Comparison of ENCODE assay signal across 11 cellular contexts in genomic region chr6:133854633-133855598, GRCh38. TPM values are rescaled to one million over a fixed set of nuclear protein-coding genes. Genes with fewer than 3 reads are reported as not detected.
DNase-seq lines count a peak whose midpoint lies in the region; TF ChIP-seq lines count a peak whose summit lies in the region.
"Had no signal": no experiment of that assay in that cellular context is flagged by ENCODE, and none has a peak within 500 bp of the region (broad histone marks: within the 10 kb centered on the region; RNA-seq: fewer than 3 reads in every experiment).

No MANE protein-coding gene starts in this region.

- H3K4me3 Mint-ChIP-seq in Caco-2 (ENCODE audit: unreplicated experiment) = peak overlapping the region; percentile 44

- H3K27ac Mint-ChIP-seq in Caco-2 (ENCODE audit: unreplicated experiment) = no peak overlapping the region

- no peaks in the 10 kb centered on the region for H3K36me3 Mint-ChIP-seq in Caco-2 (ENCODE audit: insufficient read depth, unreplicated experiment)

- TF ChIP-seq CTCF in Caco-2 (IDR thresholded peaks at IDR 0.05; ENCODE audit: insufficient read depth in 1 of 2, low read depth in 1 of 2, low read length in 1 of 2, severe bottlenecking in 1 of 2, unreplicated experiment in 1 of 2) = peak in 1 of 2 experiments; percentile 46

- H3K27me3 Mint-ChIP-seq in Caco-2 (ENCODE audit: insufficient read depth, unreplicated experiment) = peaks cover 16% of the 10 kb centered on the region

- intact Hi-C loops in Caco-2 (cut with micrococcal nuclease; ENCODE audit: unreplicated experiment) = loop anchor here (1.0 kb wide), 1 partner anchor 61 kb away; no protein-coding TSS in a partner anchor

- H3K4me3 ChIP-seq in Caco-2 (ENCODE audit: low read depth, low read length) (0 out of 2 replicates have a peak overlapping the region, but pooled peaks have one; percentile 23), HUES64 (ENCODE audit: low read length) (peak overlapping the region; percentile 69), ectodermal cell (ENCODE audit: insufficient read depth, low read depth, low read length) (peak overlapping the region; percentile 32), muscle layer of duodenum (ENCODE audit: low read depth in 1 of 2, low read length in 2 of 2) (peak overlapping the region; percentile 11 to 34)

- peak; percentile 56 to 61 for DNase-seq in Caco-2
- DNase-seq in NCI-H1436 treated with DMSO at 0.1 percent for 48 hours (lab: John Stamatoyannopoulos, UW) = no peak
- no peak for DNase-seq in NCI-H510A (lab: John Stamatoyannopoulos, UW)
- DNase-seq in COLO829 (ENCODE audit: low spot score) = no peak
- DNase-seq in T-helper 2 cell = no peak
- DNase-seq: activated CD8-positive, alpha-beta memory T cell treated with anti-CD3 and anti-CD28 coated beads, Interleukin-2, amount 50 U/mL, for 4 hours had no signal

- POLR2A ChIA-PET in Caco-2 (lab: Charles Lee) = no interaction called here

- no TSS peak for BruUV-seq in Caco-2 (replicated peaks; lab: Mats Ljungman, UMichigan)

- no peaks in the 10 kb centered on the region for H3K36me3 ChIP-seq in Caco-2 (ENCODE audit: control insufficient read depth, insufficient read depth, low read length)
- no peaks in the 10 kb centered on the region for H3K36me3 ChIP-seq in HUES64 (ENCODE audit: insufficient read depth, low read length)
- no peaks in the 10 kb centered on the region for H3K36me3 ChIP-seq in ectodermal cell (ENCODE audit: control insufficient read depth, insufficient read depth, low read length)
- no peaks in the 10 kb centered on the region for H3K36me3 ChIP-seq in muscle layer of duodenum (ENCODE audit: control insufficient read depth in 1 of 2, insufficient read depth in 2 of 2, low read length in 2 of 2)

- no peaks in the 10 kb centered on the region for H3K9me3 ChIP-seq in Caco-2
- peaks cover 3% of the 10 kb centered on the region; the same call in 1 of the 2 replicates for H3K9me3 ChIP-seq in HUES64 (ENCODE audit: insufficient read depth, low read depth, low read length)
- H3K9me3 ChIP-seq in ectodermal cell (ENCODE audit: control insufficient read depth, low read length) = no peaks in the 10 kb centered on the region
- peaks cover 0 to 5% of the 10 kb centered on the region in 2 donors for H3K9me3 ChIP-seq in muscle layer of duodenum (ENCODE audit: control insufficient read depth in 1 of 2, low read length in 2 of 2)

- no peaks in the 10 kb centered on the region for H3K9me3 Mint-ChIP-seq in Caco-2 (ENCODE audit: unreplicated experiment)

- H3K27ac ChIP-seq in HUES64 (ENCODE audit: low read depth, low read length) (no peak overlapping the region), ectodermal cell (ENCODE audit: insufficient read depth, low read depth, low read length, poor library complexity, severe bottlenecking) (no peak overlapping the region), muscle layer of duodenum (ENCODE audit: low read length) (no peak overlapping the region)
- H3K27ac ChIP-seq: HL-60 had no signal

- CTCF ChIA-PET in Caco-2 (lab: Charles Lee) = interaction anchor here (1.3 to 1.9 kb wide), 2 partner anchors 62 to 285 kb away, joined by 3 to 5 read pairs; no protein-coding TSS in a partner anchor

- no peaks in the 10 kb centered on the region for H3K4me1 ChIP-seq in Caco-2
- H3K4me1 ChIP-seq in HUES64 (ENCODE audit: insufficient read depth, low read length) = peaks cover 12% of the 10 kb centered on the region; the same call in 1 of the 2 replicates
- peaks cover 7% of the 10 kb centered on the region for H3K4me1 ChIP-seq in ectodermal cell (ENCODE audit: control insufficient read depth, insufficient read depth, low read length)
- H3K4me1 ChIP-seq in muscle layer of duodenum (ENCODE audit: control insufficient read depth in 1 of 2, insufficient read depth in 2 of 2, low read length in 2 of 2) = peaks cover 0 to 5% of the 10 kb centered on the region in 2 donors

- H3K9ac ChIP-seq in HUES64 (ENCODE audit: low read depth, low read length) = no peak overlapping the region

- no peaks in the 10 kb centered on the region for H3K27me3 ChIP-seq in Caco-2 (replicated peaks; ENCODE audit: control insufficient read depth, insufficient read depth, low read length)
- peaks cover 54% of the 10 kb centered on the region for H3K27me3 ChIP-seq in HUES64 (ENCODE audit: insufficient read depth, low read length)
- H3K27me3 ChIP-seq in ectodermal cell (ENCODE audit: control insufficient read depth, insufficient read depth, low read length, poor library complexity, severe bottlenecking) = peaks cover 44% of the 10 kb centered on the region
- H3K27me3 ChIP-seq in muscle layer of duodenum (ENCODE audit: low read depth, low read length) = peaks cover 6% of the 10 kb centered on the region

- H3K4me1 Mint-ChIP-seq in Caco-2 (ENCODE audit: low read depth, unreplicated experiment) = no peaks in the 10 kb centered on the region

- WGBS in HUES64 = 2% methylated on average over 40 of the region's 43 CpGs
- WGBS in ectodermal cell, 2 experiments = 1 to 3% methylated on average over 41 to 43 of the region's 43 CpGs

RNA-seq across cellular contexts. Expression of gene TCF21, which starts 34.0 kb away (rescaled TPM):
- total RNA-seq in Caco-2 (2022) = not detected in 2 replicates
- 0.20 TPM for polyA plus RNA-seq in HUES64 (2013, experiment 1 of 2)
- polyA plus RNA-seq in HUES64 (2013, experiment 2 of 2) = 0.13 TPM
- 0.24 TPM for polyA plus RNA-seq in ectodermal cell (2013, experiment 1 of 4)
- 0.21 TPM for polyA plus RNA-seq in ectodermal cell (2013, experiment 2 of 4)
- polyA plus RNA-seq in ectodermal cell (2013, experiment 3 of 4) = 0.27 TPM
- 0.20 TPM for polyA plus RNA-seq in ectodermal cell (2013, experiment 4 of 4)
- total RNA-seq: G401 had no signal

Comparison
In these comparisons a context has a peak if more than half of its experiments do, and no peak if none do; other contexts are left out.
1. DNase-seq: peak in Caco-2 (2 of 2); none in NCI-H1436 treated with DMSO at 0.1 percent for 48 hours (single experiment), NCI-H510A (single experiment), COLO829 (single experiment) and T-helper 2 cell (0 of 5).
2. Peak in every context shown above with its lines, with median percentiles within 50 percentile points of each other: H3K4me3 ChIP-seq.